3 cellular contexts compared by ENCODE assay signal in the genomic region with DNA sequence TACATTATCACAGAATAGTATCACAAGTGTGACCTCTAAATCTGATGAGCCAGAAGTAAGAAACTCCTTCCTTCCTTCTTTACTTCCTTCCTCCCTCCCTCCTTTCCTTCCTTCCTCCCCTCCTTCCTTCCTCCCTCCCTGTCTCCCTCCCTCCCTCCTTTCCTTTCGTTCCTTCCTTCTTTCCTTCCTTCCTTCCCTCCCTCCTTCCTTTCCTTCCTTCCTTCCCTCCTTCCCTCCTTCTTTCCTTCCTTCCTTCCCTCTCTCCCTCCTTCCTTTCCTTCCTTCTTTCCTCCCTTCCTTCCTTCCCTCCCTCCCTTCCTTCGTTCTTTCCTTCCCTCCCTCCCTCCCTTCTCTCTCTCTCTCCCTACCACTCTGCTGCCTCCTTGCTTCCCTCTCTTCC.
A peak's percentile ranks its signal among the peaks of the same experiment; 100 is the strongest.
TF ChIP-seq lines count a peak whose summit lies in the region.

No MANE protein-coding gene starts in this region.

TF ChIP-seq in HepG2, 621 proteins besides CTCF, POLR2A, EP300 and RAD21:
- TF ChIP-seq ZFX (CRISPR knock-in tag; IDR thresholded peaks at IDR 0.05; ENCODE audit: low read depth) (no peak), FOXA1 (IDR thresholded peaks at IDR 0.05) (0 out of 2 replicates have a peak, but pooled peaks have one; percentile 28), FOXA1 (CRISPR knock-in tag; IDR thresholded peaks at IDR 0.05) (no peak), ZNF234 (CRISPR knock-in tag; conservative IDR thresholded peaks at IDR 0.05) (no peak), ATF7 (IDR thresholded peaks at IDR 0.05) (0 out of 2 replicates have a peak, but pooled peaks have one; percentile 8), ATF7 (CRISPR knock-in tag; IDR thresholded peaks at IDR 0.05) (no peak)
- TF ChIP-seq, protein P1, sequence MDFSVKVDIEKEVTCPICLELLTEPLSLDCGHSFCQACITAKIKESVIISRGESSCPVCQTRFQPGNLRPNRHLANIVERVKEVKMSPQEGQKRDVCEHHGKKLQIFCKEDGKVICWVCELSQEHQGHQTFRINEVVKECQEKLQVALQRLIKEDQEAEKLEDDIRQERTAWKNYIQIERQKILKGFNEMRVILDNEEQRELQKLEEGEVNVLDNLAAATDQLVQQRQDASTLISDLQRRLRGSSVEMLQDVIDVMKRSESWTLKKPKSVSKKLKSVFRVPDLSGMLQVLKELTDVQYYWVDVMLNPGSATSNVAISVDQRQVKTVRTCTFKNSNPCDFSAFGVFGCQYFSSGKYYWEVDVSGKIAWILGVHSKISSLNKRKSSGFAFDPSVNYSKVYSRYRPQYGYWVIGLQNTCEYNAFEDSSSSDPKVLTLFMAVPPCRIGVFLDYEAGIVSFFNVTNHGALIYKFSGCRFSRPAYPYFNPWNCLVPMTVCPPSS (IDR thresholded peaks at IDR 0.05), result 0 out of 2 replicates have a peak, but pooled peaks have one; percentile 46

TF ChIP-seq in IMR-90, 13 proteins besides CTCF, POLR2A, EP300 and RAD21:
- TF ChIP-seq NFE2L2 (IDR thresholded peaks at IDR 0.05; ENCODE audit: low read depth, low read length) (no peak), SMC3 (IDR thresholded peaks at IDR 0.05; ENCODE audit: low read depth, low read length) (no peak), RFX5 (IDR thresholded peaks at IDR 0.05; ENCODE audit: low read depth, low read length) (no peak), MAFK (IDR thresholded peaks at IDR 0.05; ENCODE audit: low read depth, low read length) (no peak), MAZ (IDR thresholded peaks at IDR 0.05; ENCODE audit: borderline replicate concordance, low read depth, low read length) (no peak), CEBPB (IDR thresholded peaks at IDR 0.05; ENCODE audit: low read depth, low read length) (no peak), MXI1 (IDR thresholded peaks at IDR 0.05; ENCODE audit: borderline replicate concordance, low read depth, low read length) (no peak), FOS (IDR thresholded peaks at IDR 0.05; ENCODE audit: low read depth, low read length) (no peak), CHD1 (IDR thresholded peaks at IDR 0.05; ENCODE audit: low read depth, low read length) (no peak), RCOR1 (IDR thresholded peaks at IDR 0.05; ENCODE audit: insufficient replicate concordance, low read length) (no peak), BHLHE40 (IDR thresholded peaks at IDR 0.05; ENCODE audit: low read depth, low read length) (no peak)
- TF ChIP-seq, protein P2, sequence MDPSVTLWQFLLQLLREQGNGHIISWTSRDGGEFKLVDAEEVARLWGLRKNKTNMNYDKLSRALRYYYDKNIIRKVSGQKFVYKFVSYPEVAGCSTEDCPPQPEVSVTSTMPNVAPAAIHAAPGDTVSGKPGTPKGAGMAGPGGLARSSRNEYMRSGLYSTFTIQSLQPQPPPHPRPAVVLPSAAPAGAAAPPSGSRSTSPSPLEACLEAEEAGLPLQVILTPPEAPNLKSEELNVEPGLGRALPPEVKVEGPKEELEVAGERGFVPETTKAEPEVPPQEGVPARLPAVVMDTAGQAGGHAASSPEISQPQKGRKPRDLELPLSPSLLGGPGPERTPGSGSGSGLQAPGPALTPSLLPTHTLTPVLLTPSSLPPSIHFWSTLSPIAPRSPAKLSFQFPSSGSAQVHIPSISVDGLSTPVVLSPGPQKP (IDR thresholded peaks at IDR 0.05; ENCODE audit: borderline replicate concordance, low read depth, low read length), result no peak
- TF ChIP-seq, protein P3, sequence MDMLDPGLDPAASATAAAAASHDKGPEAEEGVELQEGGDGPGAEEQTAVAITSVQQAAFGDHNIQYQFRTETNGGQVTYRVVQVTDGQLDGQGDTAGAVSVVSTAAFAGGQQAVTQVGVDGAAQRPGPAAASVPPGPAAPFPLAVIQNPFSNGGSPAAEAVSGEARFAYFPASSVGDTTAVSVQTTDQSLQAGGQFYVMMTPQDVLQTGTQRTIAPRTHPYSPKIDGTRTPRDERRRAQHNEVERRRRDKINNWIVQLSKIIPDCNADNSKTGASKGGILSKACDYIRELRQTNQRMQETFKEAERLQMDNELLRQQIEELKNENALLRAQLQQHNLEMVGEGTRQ (IDR thresholded peaks at IDR 0.05; ENCODE audit: low read depth, low read length), result no peak

TF ChIP-seq in endothelial cell of umbilical vein, 7 proteins besides CTCF, POLR2A, EP300 and RAD21:
- TF ChIP-seq, protein P4, sequence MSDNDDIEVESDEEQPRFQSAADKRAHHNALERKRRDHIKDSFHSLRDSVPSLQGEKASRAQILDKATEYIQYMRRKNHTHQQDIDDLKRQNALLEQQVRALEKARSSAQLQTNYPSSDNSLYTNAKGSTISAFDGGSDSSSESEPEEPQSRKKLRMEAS (IDR thresholded peaks at IDR 0.05; ENCODE audit: insufficient read depth, insufficient read length), result no peak
- TF ChIP-seq JUN (IDR thresholded peaks at IDR 0.05; ENCODE audit: borderline replicate concordance, insufficient read depth, insufficient read length, low read depth), result no peak
- no peak for TF ChIP-seq POLR2AphosphoS5 (IDR thresholded peaks at IDR 0.05; ENCODE audit: insufficient read depth, low read depth, low read length)
- TF ChIP-seq MYC (IDR thresholded peaks at IDR 0.05; ENCODE audit: low read depth, low read length), result no peak
- no peak for TF ChIP-seq FOS (IDR thresholded peaks at IDR 0.05; ENCODE audit: borderline replicate concordance, insufficient read depth, low read length)
- TF ChIP-seq EZH2 (IDR thresholded peaks at IDR 0.05; ENCODE audit: borderline replicate concordance, low read depth, low read length, severe bottlenecking), result no peak
